Comparison of ENCODE assay signal across 19 cellular contexts in genomic region chr11:11081273-11081672, GRCh38.
"Had no signal": no experiment of that assay in that cellular context is flagged by ENCODE, and none has a peak within 500 bp of the region (broad histone marks: within the 10 kb centered on the region; RNA-seq: fewer than 3 reads in every experiment).

No MANE protein-coding gene starts in this region.

- ATAC-seq: body of pancreas; left lung; right lobe of liver; stimulated activated naive B cell treated with anti-CD40 and anti-IgM and Interleukin-4, amounts not matched to agents 10 μg/mL and 1 μg/mL and 100 μg/mL, for 72 hours had no signal

- H3K4me3 Mint-ChIP-seq: activated CD4-positive, alpha-beta T cell treated with anti-CD3 and anti-CD28 coated beads, Interleukin-2, amount 10 ng/mL, durations not matched to agents 7 days and 5 days; activated naive CD4-positive, alpha-beta T cell treated with anti-CD3 and anti-CD28 coated beads for 36 hours; central memory CD8-positive, alpha-beta T cell; memory B cell; stimulated activated naive B cell treated with anti-CD40 and anti-IgM and Interleukin-4, amounts not matched to agents 10 μg/mL and 1 μg/mL and 100 μg/mL, for 72 hours; type B pancreatic cell had no signal

- H3K4me3 ChIP-seq: body of pancreas, hepatocyte, left lung, right lobe of liver had no signal

- H3K4me1 ChIP-seq: body of pancreas, left lung, right lobe of liver had no signal

- H3K27ac ChIP-seq: body of pancreas, epithelial cell of prostate, hepatocyte, left lung, right lobe of liver had no signal

- H3K36me3 Mint-ChIP-seq: memory B cell; stimulated activated naive B cell treated with anti-CD40 and anti-IgM and Interleukin-4, amounts not matched to agents 10 μg/mL and 1 μg/mL and 100 μg/mL, for 72 hours; type B pancreatic cell had no signal

- H3K27me3 ChIP-seq: body of pancreas, hepatocyte, right lobe of liver had no signal

- H3K36me3 ChIP-seq: left lung, right lobe of liver had no signal

- H3K27ac Mint-ChIP-seq: activated CD4-positive, alpha-beta T cell treated with anti-CD3 and anti-CD28 coated beads, Interleukin-2, amount 10 ng/mL, durations not matched to agents 7 days and 5 days; activated naive CD4-positive, alpha-beta T cell treated with anti-CD3 and anti-CD28 coated beads for 36 hours; memory B cell; progenitor cell of endocrine pancreas; stimulated activated naive B cell treated with anti-CD40 and anti-IgM and Interleukin-4, amounts not matched to agents 10 μg/mL and 1 μg/mL and 100 μg/mL, for 72 hours; type B pancreatic cell had no signal

- H3K79me2 ChIP-seq: hepatocyte had no signal

- H3K4me2 ChIP-seq: hepatocyte had no signal

- H3K9me3 Mint-ChIP-seq: activated CD4-positive, alpha-beta T cell treated with anti-CD3 and anti-CD28 coated beads, Interleukin-2, amount 10 ng/mL, durations not matched to agents 7 days and 5 days; activated naive CD4-positive, alpha-beta T cell treated with anti-CD3 and anti-CD28 coated beads for 36 hours; central memory CD8-positive, alpha-beta T cell; memory B cell; type B pancreatic cell had no signal

- H3K4me1 Mint-ChIP-seq: central memory CD8-positive, alpha-beta T cell; memory B cell; stimulated activated naive B cell treated with anti-CD40 and anti-IgM and Interleukin-4, amounts not matched to agents 10 μg/mL and 1 μg/mL and 100 μg/mL, for 72 hours had no signal

- DNase-seq: activated CD4-positive, alpha-beta T cell treated with anti-CD3 and anti-CD28 coated beads, Interleukin-2, amount 10 ng/mL, durations not matched to agents 7 days and 5 days; activated CD4-positive, CD25-positive, alpha-beta regulatory T cell; activated CD8-positive, alpha-beta memory T cell treated with anti-CD3 and anti-CD28 coated beads for 24 hours; activated naive CD4-positive, alpha-beta T cell treated with anti-CD3 and anti-CD28 coated beads for 36 hours; body of pancreas; cortex of kidney; effector CD8-positive, alpha-beta T cell; left lung; nucleus accumbens; right lobe of liver; stimulated activated CD4-positive, alpha-beta T cell treated with anti-CD3 and anti-CD28 coated beads, Interleukin-2, amount 100 ng/mL, for 24 hours; stimulated activated naive B cell treated with anti-CD40 and anti-IgM and Interleukin-4, amounts not matched to agents 10 μg/mL and 1 μg/mL and 100 μg/mL, for 72 hours; T-helper 2 cell had no signal

- H3K9me3 ChIP-seq: body of pancreas, left lung, right lobe of liver had no signal

- H2AFZ ChIP-seq: hepatocyte had no signal
